19 cellular contexts compared by ENCODE assay signal in genomic region chr13:74641586-74641985, GRCh38.
DNase-seq lines count a peak whose midpoint lies in the region; TF ChIP-seq lines count a peak whose summit lies in the region.
"Had no signal": no experiment of that assay in that cellular context is flagged by ENCODE, and none has a peak within 500 bp of the region (broad histone marks: within the 10 kb centered on the region; RNA-seq: fewer than 3 reads in every experiment).

No MANE protein-coding gene starts in this region.

- no peaks in the 10 kb centered on the region for H3K9me3 Mint-ChIP-seq in HFFc6
- H3K9me3 Mint-ChIP-seq: activated T-cell treated with anti-CD3 and anti-CD28 coated beads, Interleukin-2, amount 50 U/mL, for 24 hours; brain had no signal

- H3K4me3 ChIP-seq in AG09309 (ENCODE audit: control insufficient read depth, low read depth, low read length) (no peak overlapping the region), astrocyte of the spinal cord (ENCODE audit: low read depth, low read length) (no peak overlapping the region)
- H3K4me3 ChIP-seq: left ventricle myocardium inferior, right atrium auricular region had no signal

- no peak overlapping the region for H3K4me3 Mint-ChIP-seq in HFFc6
- H3K4me3 Mint-ChIP-seq: activated CD8-positive, alpha-beta T cell treated with anti-CD3 and anti-CD28 coated beads, Interleukin-2, amount 10 ng/mL, durations not matched to agents 7 days and 5 days; activated T-cell treated with anti-CD3 and anti-CD28 coated beads, Interleukin-2, amount 50 U/mL, for 24 hours; brain had no signal

- no peaks in the 10 kb centered on the region for H3K36me3 Mint-ChIP-seq in HFFc6 (ENCODE audit: low read depth)
- H3K36me3 Mint-ChIP-seq: brain had no signal

- H3K4me1 Mint-ChIP-seq in HFFc6 (ENCODE audit: low read depth), result peaks cover 7% of the 10 kb centered on the region

- in situ Hi-C loops in astrocyte of the spinal cord (cut with HindIII; ENCODE audit: low sequenced_read_pairs), result no loop called here

- no peaks in the 10 kb centered on the region for H3K27me3 Mint-ChIP-seq in HFFc6 (ENCODE audit: insufficient read depth)
- H3K27me3 Mint-ChIP-seq: activated T-cell treated with anti-CD3 and anti-CD28 coated beads, Interleukin-2, amount 50 U/mL, for 24 hours; brain had no signal

- DNase-seq in AG09309 (ENCODE audit: low read depth) (peak; percentile 47), HFFc6 (peak; percentile 47), astrocyte of the spinal cord (ENCODE audit: low read depth, low spot score) (peak; percentile 53), iris pigment epithelial cell (ENCODE audit: low read depth) (peak; percentile 16), NCI-H146 treated with DMSO at 0.1 percent for 48 hours (lab: John Stamatoyannopoulos, UW; ENCODE audit: unreplicated experiment) (no peak), NOMO-1 treated with DMSO at 0.1 percent for 48 hours (lab: John Stamatoyannopoulos, UW; ENCODE audit: unreplicated experiment) (no peak), NCI-H2107 treated with DMSO at 0.1 percent for 48 hours (lab: John Stamatoyannopoulos, UW; ENCODE audit: unreplicated experiment) (no peak), SW 1271 (lab: John Stamatoyannopoulos, UW) (no peak)
- DNase-seq: activated CD8-positive, alpha-beta T cell treated with anti-CD3 and anti-CD28 coated beads, Interleukin-2, amount 10 ng/mL, durations not matched to agents 7 days and 5 days; activated naive CD4-positive, alpha-beta T cell treated with anti-CD3 and anti-CD28 coated beads, Interleukin-2, amount 50 U/mL, for 16 hours; activated T-cell treated with anti-CD3 and anti-CD28 coated beads, Interleukin-2, amount 50 U/mL, for 24 hours; AML-193; left ventricle myocardium inferior; NCI-H1417 treated with DMSO at 0.1 percent for 48 hours; NCI-H774; nucleus accumbens; stimulated activated CD4-positive, alpha-beta T cell treated with anti-CD3 and anti-CD28 coated beads, Interleukin-15, amount 100 ng/mL, for 24 hours had no signal

- no peak overlapping the region for H3K27ac Mint-ChIP-seq in HFFc6
- H3K27ac Mint-ChIP-seq: activated CD8-positive, alpha-beta T cell treated with anti-CD3 and anti-CD28 coated beads, Interleukin-2, amount 10 ng/mL, durations not matched to agents 7 days and 5 days; activated T-cell treated with anti-CD3 and anti-CD28 coated beads, Interleukin-2, amount 50 U/mL, for 24 hours; brain had no signal

- TF ChIP-seq CTCF in AG09309 (IDR thresholded peaks at IDR 0.05; ENCODE audit: control insufficient read depth, insufficient read depth, low read depth, low read length, missing control alignments) (no peak), HFFc6 (IDR thresholded peaks at IDR 0.05) (no peak), astrocyte of the spinal cord (IDR thresholded peaks at IDR 0.05; ENCODE audit: low read depth, low read length) (no peak)

Comparison
In these comparisons a context has a peak if more than half of its experiments do, and no peak if none do; other contexts are left out.
1. DNase-seq: peak in AG09309 (single experiment), HFFc6 (single experiment), astrocyte of the spinal cord (single experiment) and iris pigment epithelial cell (single experiment); none in NCI-H146 treated with DMSO at 0.1 percent for 48 hours (single experiment), NOMO-1 treated with DMSO at 0.1 percent for 48 hours (single experiment), NCI-H2107 treated with DMSO at 0.1 percent for 48 hours (single experiment) and SW 1271 (0 of 2).